In genomic region chr14:92985521-92985920, GRCh38 we compare ENCODE assay signal across 24 cellular contexts.
A peak's percentile ranks its signal among the peaks of the same experiment; 100 is the strongest.
DNase-seq lines count a peak whose midpoint lies in the region; ATAC-seq, FAIRE-seq and TF ChIP-seq lines count a peak whose summit lies in the region.
"Had no signal": no experiment of that assay in that cellular context is flagged by ENCODE, and none has a peak within 500 bp of the region (broad histone marks: within the 10 kb centered on the region; RNA-seq: fewer than 3 reads in every experiment).

No MANE protein-coding gene starts in this region.

- no peak overlapping the region for H3K9ac ChIP-seq in stomach smooth muscle (ENCODE audit: low read length in 2 of 2)
- H3K9ac ChIP-seq: BLaER1 treated with 17β-estradiol and CSF1 and Interleukin-3, amounts not matched to agents 10 nM and 100 nM; parathyroid adenoma had no signal

- peaks cover 4 to 10% of the 10 kb centered on the region in 2 donors for H3K4me1 ChIP-seq in lung (ENCODE audit: control insufficient read depth in 2 of 2, insufficient read depth in 2 of 2, low read length in 2 of 2)
- peaks cover 29% of the 10 kb centered on the region for H3K4me1 ChIP-seq in stomach smooth muscle (ENCODE audit: control insufficient read depth, insufficient read depth, low read length)
- H3K4me1 ChIP-seq: parathyroid adenoma had no signal

- peaks cover 4% of the 10 kb centered on the region for H3K9me3 Mint-ChIP-seq in chondrocyte (ENCODE audit: low read depth)

- no peaks in the 10 kb centered on the region for H3K27me3 Mint-ChIP-seq in chondrocyte (ENCODE audit: low read depth)
- H3K27me3 Mint-ChIP-seq: activated CD4-positive, alpha-beta T cell treated with anti-CD3 and anti-CD28 coated beads for 36 hours; type B pancreatic cell had no signal

- H3K36me3 Mint-ChIP-seq in chondrocyte (ENCODE audit: low read depth): peaks cover 6% of the 10 kb centered on the region

- H3K36me3 ChIP-seq in lung (ENCODE audit: control insufficient read depth in 2 of 2, insufficient read depth in 2 of 2, low read length in 2 of 2) (peaks cover 0 to 2% of the 10 kb centered on the region in 2 donors), stomach smooth muscle (ENCODE audit: control insufficient read depth in 2 of 2, insufficient read depth in 2 of 2, low read length in 2 of 2) (peaks cover 0 to 3% of the 10 kb centered on the region in 2 donors)

- peak overlapping the region; percentile 82 for H3K27ac Mint-ChIP-seq in chondrocyte (ENCODE audit: unreplicated experiment)
- H3K27ac Mint-ChIP-seq: activated CD4-positive, alpha-beta T cell treated with anti-CD3 and anti-CD28 coated beads for 36 hours; activated naive CD4-positive, alpha-beta T cell treated with anti-CD3 and anti-CD28 coated beads for 36 hours; T-helper 1 cell treated with Interleukin-12 subunit alpha and Interleukin-12 subunit beta and Interleukin-4 antibody, amounts not matched to agents 30 μg/mL and 1 μg/mL, for 36 hours; type B pancreatic cell had no signal

- no peaks in the 10 kb centered on the region for H3K9me3 ChIP-seq in lung (ENCODE audit: control insufficient read depth in 2 of 2, insufficient read depth in 1 of 2, low read length in 1 of 2)
- H3K9me3 ChIP-seq in stomach smooth muscle (ENCODE audit: control insufficient read depth in 2 of 2, low read length in 2 of 2): no peaks in the 10 kb centered on the region
- H3K9me3 ChIP-seq: SJSA1 had no signal

- ATAC-seq in lung (ENCODE audit: insufficient read depth, low FRiP score) (no peak), GM18867 (IDR thresholded peaks at IDR 0.05; ENCODE audit: unreplicated experiment) (no peak)
- ATAC-seq: activated CD4-positive, alpha-beta T cell treated with anti-CD3 and anti-CD28 coated beads for 36 hours; activated T-cell treated with anti-CD3 and anti-CD28 coated beads, Interleukin-2, amount 50 U/mL, for 4 hours had no signal

- H3K4me1 Mint-ChIP-seq in chondrocyte (ENCODE audit: low read depth): peaks cover 37% of the 10 kb centered on the region
- H3K4me1 Mint-ChIP-seq: activated CD4-positive, alpha-beta T cell treated with anti-CD3 and anti-CD28 coated beads for 36 hours had no signal

- no peak overlapping the region for H3K4me3 Mint-ChIP-seq in chondrocyte (ENCODE audit: unreplicated experiment)
- H3K4me3 Mint-ChIP-seq: activated CD4-positive, alpha-beta T cell treated with anti-CD3 and anti-CD28 coated beads for 36 hours; activated naive CD4-positive, alpha-beta T cell treated with anti-CD3 and anti-CD28 coated beads for 36 hours; activated T-cell treated with anti-CD3 and anti-CD28 coated beads, Interleukin-2, amount 50 U/mL, for 4 hours; H9; nephron; T-helper 1 cell treated with Interleukin-12 subunit alpha and Interleukin-12 subunit beta and Interleukin-4 antibody, amounts not matched to agents 30 μg/mL and 1 μg/mL, for 36 hours; type B pancreatic cell had no signal

- H3K27ac ChIP-seq in C4-2B (peak overlapping the region; percentile 49; the same call in 1 of the 2 replicates), lung (ENCODE audit: low read depth in 1 of 2, low read length in 1 of 2) (peak overlapping the region; percentile 17 to 79), stomach smooth muscle (ENCODE audit: low read length) (peak overlapping the region; percentile 49)
- H3K27ac ChIP-seq: BLaER1 treated with 17β-estradiol and CSF1 and Interleukin-3, amounts not matched to agents 10 nM and 100 nM; parathyroid adenoma had no signal

- H3K27me3 ChIP-seq in lung (ENCODE audit: control insufficient read depth, insufficient read depth) (no peaks in the 10 kb centered on the region), stomach smooth muscle (ENCODE audit: control insufficient read depth in 1 of 2, insufficient read depth in 2 of 2, low read length in 2 of 2) (no peaks in the 10 kb centered on the region)
- H3K27me3 ChIP-seq: BLaER1 treated with 17β-estradiol and CSF1 and Interleukin-3, amounts not matched to agents 10 nM and 100 nM; SJSA1 had no signal

- WGBS in lung, 2 donors: 95% methylated on average over 4 of the region's 4 CpGs

- no peak overlapping the region for H3K4me3 ChIP-seq in lung
- H3K4me3 ChIP-seq in stomach smooth muscle (ENCODE audit: low read length in 2 of 2): no peak overlapping the region
- H3K4me3 ChIP-seq: BLaER1 treated with 17β-estradiol and CSF1 and Interleukin-3, amounts not matched to agents 10 nM and 100 nM; SJSA1 had no signal

- DNase-seq in chondrocyte (ENCODE audit: low spot score) (peak; percentile 50), lung (ENCODE audit: low spot score) (no peak), GM19239 (ENCODE audit: insufficient read length, low spot score) (no peak), NCI-H1436 treated with DMSO at 0.1 percent for 48 hours (lab: John Stamatoyannopoulos, UW) (no peak), DMS53 treated with DMSO at 0.1 percent for 48 hours (lab: John Stamatoyannopoulos, UW; ENCODE audit: unreplicated experiment) (no peak)
- DNase-seq: ACHN; activated CD4-positive, alpha-beta T cell treated with anti-CD3 and anti-CD28 coated beads for 36 hours; activated naive CD4-positive, alpha-beta T cell treated with anti-CD3 and anti-CD28 coated beads for 36 hours; activated T-cell treated with anti-CD3 and anti-CD28 coated beads, Interleukin-2, amount 50 U/mL, for 4 hours; central memory CD4-positive, alpha-beta T cell; erythroblast; H9; NCI-H1048; NCI-H2029 treated with DMSO at 0.1 percent for 48 hours; stimulated activated naive CD4-positive, alpha-beta T cell had no signal

- no peak for FAIRE-seq in GM19239 (lab: Jason Lieb, UNC)

- TF ChIP-seq CTCF in C4-2B (conservative IDR thresholded peaks at IDR 0.05) (no peak), chondrocyte (IDR thresholded peaks at IDR 0.05) (no peak), lung (IDR thresholded peaks at IDR 0.05; ENCODE audit: control extremely low read depth, extremely low read depth) (no peak)
